Comparison of ENCODE assay signal across 36 cellular contexts in genomic region chr15:96802870-96803269, GRCh38.
"Had no signal": no experiment of that assay in that cellular context is flagged by ENCODE, and none has a peak within 500 bp of the region (broad histone marks: within the 10 kb centered on the region; RNA-seq: fewer than 3 reads in every experiment).

No MANE protein-coding gene starts in this region.

- H3K27ac ChIP-seq: adrenal gland, brain microvascular endothelial cell, coronary artery, dorsolateral prefrontal cortex, epithelial cell of prostate, esophagus squamous epithelium, gastroesophageal sphincter, WERI-Rb-1 had no signal

- DNase-seq: activated CD4-positive, alpha-beta memory T cell treated with anti-CD3 and anti-CD28 coated beads for 36 hours; activated CD4-positive, alpha-beta T cell treated with anti-CD3 and anti-CD28 coated beads for 36 hours; activated CD4-positive, alpha-beta T cell treated with anti-CD3 and anti-CD28 coated beads, Interleukin-2, amount 10 ng/mL, durations not matched to agents 24 days and 14 days; activated CD4-positive, CD25-positive, alpha-beta regulatory T cell; activated CD4-positive, CD25-positive, alpha-beta regulatory T cell treated with anti-CD3 and anti-CD28 coated beads, Interleukin-2, amount 50 U/mL, for 72 hours; activated CD8-positive, alpha-beta memory T cell treated with anti-CD3 and anti-CD28 coated beads, Interleukin-2, amount 10 ng/mL, durations not matched to agents 7 days and 5 days; activated CD8-positive, alpha-beta memory T cell treated with anti-CD3 and anti-CD28 coated beads, Interleukin-2, amount 50 U/mL, for 4 hours; activated CD8-positive, alpha-beta T cell treated with anti-CD3 and anti-CD28 coated beads, Interleukin-2, amount 10 ng/mL, durations not matched to agents 7 days and 5 days; activated effector memory CD4-positive, alpha-beta T cell treated with anti-CD3 and anti-CD28 coated beads, Interleukin-2, amount 50 U/mL, for 16 hours; activated naive CD4-positive, alpha-beta T cell treated with anti-CD3 and anti-CD28 coated beads for 36 hours; activated naive CD8-positive, alpha-beta T cell treated with anti-CD3 and anti-CD28 coated beads for 36 hours; activated naive CD8-positive, alpha-beta T cell treated with anti-CD3 and anti-CD28 coated beads, Interleukin-2, amount 50 U/mL, for 24 hours; activated T-cell treated with anti-CD3 and anti-CD28 coated beads, Interleukin-2, amount 50 U/mL, for 1 hour; activated T-cell treated with anti-CD3 and anti-CD28 coated beads, Interleukin-2, amount 50 U/mL, for 48 hours; adrenal gland; amygdala; aorta; brain microvascular endothelial cell; dorsolateral prefrontal cortex; effector CD4-positive, alpha-beta T cell; effector memory CD8-positive, alpha-beta T cell; esophagus squamous epithelium; foreskin melanocyte; T-helper 1 cell; T-helper 17 cell; T1000; WERI-Rb-1 had no signal

- H3K4me1 ChIP-seq: adrenal gland, esophagus squamous epithelium, gastroesophageal sphincter had no signal

- H3K4me3 ChIP-seq: adrenal gland, coronary artery, dorsolateral prefrontal cortex, esophagus squamous epithelium, gastroesophageal sphincter had no signal

- ATAC-seq: activated CD4-positive, alpha-beta T cell treated with anti-CD3 and anti-CD28 coated beads for 36 hours; activated CD8-positive, alpha-beta memory T cell treated with anti-CD3 and anti-CD28 coated beads, Interleukin-2, amount 10 ng/mL, durations not matched to agents 7 days and 5 days; activated CD8-positive, alpha-beta T cell treated with anti-CD3 and anti-CD28 coated beads, Interleukin-2, amount 10 ng/mL, durations not matched to agents 7 days and 5 days; activated naive CD8-positive, alpha-beta T cell treated with anti-CD3 and anti-CD28 coated beads, Interleukin-2, amount 50 U/mL, for 24 hours; effector memory CD8-positive, alpha-beta T cell; gastroesophageal sphincter; T-helper 17 cell had no signal

- H3K27me3 ChIP-seq: adrenal gland, brain microvascular endothelial cell, esophagus squamous epithelium had no signal

- H3K4me3 Mint-ChIP-seq: activated CD4-positive, alpha-beta memory T cell treated with anti-CD3 and anti-CD28 coated beads for 36 hours; activated CD4-positive, alpha-beta T cell treated with anti-CD3 and anti-CD28 coated beads for 36 hours; activated CD4-positive, alpha-beta T cell treated with anti-CD3 and anti-CD28 coated beads, Interleukin-2, amount 10 ng/mL, durations not matched to agents 24 days and 14 days; activated CD8-positive, alpha-beta memory T cell treated with anti-CD3 and anti-CD28 coated beads, Interleukin-2, amount 10 ng/mL, durations not matched to agents 7 days and 5 days; activated CD8-positive, alpha-beta T cell treated with anti-CD3 and anti-CD28 coated beads, Interleukin-2, amount 10 ng/mL, durations not matched to agents 7 days and 5 days; activated naive CD4-positive, alpha-beta T cell treated with anti-CD3 and anti-CD28 coated beads for 36 hours; activated naive CD4-positive, alpha-beta T cell treated with anti-CD3 and anti-CD28 coated beads, Interleukin-2, amount 50 U/mL, for 24 hours; activated naive CD8-positive, alpha-beta T cell treated with anti-CD3 and anti-CD28 coated beads for 36 hours; activated naive CD8-positive, alpha-beta T cell treated with anti-CD3 and anti-CD28 coated beads, Interleukin-2, amount 50 U/mL, for 24 hours; activated T-helper 1 cell treated with anti-CD3 and anti-CD28 coated beads, Interleukin-12 subunit alpha, Interleukin-12 subunit beta, Interleukin-2, Interleukin-4 antibody, amounts not matched to agents 30 ng/mL and 10 ng/mL and 1 ng/mL, durations not matched to agents 14 hours and 24 hours and 36 hours; central memory CD8-positive, alpha-beta T cell; dendritic cell treated with granulocyte-macrophage colony-stimulating factor and Interleukin-4, amounts not matched to agents 40 ng/mL and 50 ng/mL, for 4 days; effector memory CD8-positive, alpha-beta T cell; T-helper 17 cell; T-helper 2 cell treated with Interferon-gamma antibody and Interleukin-4, amounts not matched to agents 5 μg/mL and 100 μg/mL, for 36 hours had no signal

- H3K27ac Mint-ChIP-seq: activated CD4-positive, alpha-beta memory T cell treated with anti-CD3 and anti-CD28 coated beads for 36 hours; activated CD4-positive, alpha-beta T cell treated with anti-CD3 and anti-CD28 coated beads for 36 hours; activated CD4-positive, alpha-beta T cell treated with anti-CD3 and anti-CD28 coated beads, Interleukin-2, amount 10 ng/mL, durations not matched to agents 24 days and 14 days; activated CD8-positive, alpha-beta memory T cell treated with anti-CD3 and anti-CD28 coated beads, Interleukin-2, amount 10 ng/mL, durations not matched to agents 7 days and 5 days; activated CD8-positive, alpha-beta T cell treated with anti-CD3 and anti-CD28 coated beads, Interleukin-2, amount 10 ng/mL, durations not matched to agents 7 days and 5 days; activated naive CD4-positive, alpha-beta T cell treated with anti-CD3 and anti-CD28 coated beads for 36 hours; activated naive CD4-positive, alpha-beta T cell treated with anti-CD3 and anti-CD28 coated beads, Interleukin-2, amount 50 U/mL, for 24 hours; activated naive CD8-positive, alpha-beta T cell treated with anti-CD3 and anti-CD28 coated beads for 36 hours; activated naive CD8-positive, alpha-beta T cell treated with anti-CD3 and anti-CD28 coated beads, Interleukin-2, amount 50 U/mL, for 24 hours; activated T-helper 1 cell treated with anti-CD3 and anti-CD28 coated beads, Interleukin-12 subunit alpha, Interleukin-12 subunit beta, Interleukin-2, Interleukin-4 antibody, amounts not matched to agents 30 ng/mL and 10 ng/mL and 1 ng/mL, durations not matched to agents 14 hours and 24 hours and 36 hours; activated T-helper 2 cell treated with anti-CD3 and anti-CD28 coated beads, Interferon-gamma antibody, Interleukin-2, Interleukin-4, amounts not matched to agents 10 μg/mL and 5 μg/mL and 100 μg/mL, durations not matched to agents 14 hours and 24 hours and 36 hours; dendritic cell treated with granulocyte-macrophage colony-stimulating factor and Interleukin-4, amounts not matched to agents 40 ng/mL and 50 ng/mL, for 4 days; effector memory CD8-positive, alpha-beta T cell; T-helper 17 cell; T-helper 2 cell treated with Interferon-gamma antibody and Interleukin-4, amounts not matched to agents 5 μg/mL and 100 μg/mL, for 36 hours had no signal

- H3K4me1 Mint-ChIP-seq: activated CD4-positive, alpha-beta T cell treated with anti-CD3 and anti-CD28 coated beads for 36 hours; activated CD4-positive, alpha-beta T cell treated with anti-CD3 and anti-CD28 coated beads, Interleukin-2, amount 10 ng/mL, durations not matched to agents 24 days and 14 days; activated CD8-positive, alpha-beta memory T cell treated with anti-CD3 and anti-CD28 coated beads, Interleukin-2, amount 10 ng/mL, durations not matched to agents 7 days and 5 days; activated naive CD4-positive, alpha-beta T cell treated with anti-CD3 and anti-CD28 coated beads, Interleukin-2, amount 50 U/mL, for 24 hours; activated naive CD8-positive, alpha-beta T cell treated with anti-CD3 and anti-CD28 coated beads for 36 hours; activated naive CD8-positive, alpha-beta T cell treated with anti-CD3 and anti-CD28 coated beads, Interleukin-2, amount 50 U/mL, for 24 hours; central memory CD8-positive, alpha-beta T cell; T-helper 17 cell had no signal

- H3K9me3 Mint-ChIP-seq: activated CD4-positive, alpha-beta T cell treated with anti-CD3 and anti-CD28 coated beads, Interleukin-2, amount 10 ng/mL, durations not matched to agents 24 days and 14 days; activated naive CD4-positive, alpha-beta T cell treated with anti-CD3 and anti-CD28 coated beads, Interleukin-2, amount 50 U/mL, for 24 hours; activated naive CD8-positive, alpha-beta T cell treated with anti-CD3 and anti-CD28 coated beads for 36 hours; central memory CD8-positive, alpha-beta T cell; dendritic cell treated with granulocyte-macrophage colony-stimulating factor and Interleukin-4, amounts not matched to agents 40 ng/mL and 50 ng/mL, for 4 days had no signal

- H3K36me3 ChIP-seq: adrenal gland, brain microvascular endothelial cell, esophagus squamous epithelium, gastroesophageal sphincter, WERI-Rb-1 had no signal

- H3K36me3 Mint-ChIP-seq: activated CD4-positive, alpha-beta memory T cell treated with anti-CD3 and anti-CD28 coated beads for 36 hours; activated CD8-positive, alpha-beta memory T cell treated with anti-CD3 and anti-CD28 coated beads, Interleukin-2, amount 10 ng/mL, durations not matched to agents 7 days and 5 days; activated naive CD4-positive, alpha-beta T cell treated with anti-CD3 and anti-CD28 coated beads, Interleukin-2, amount 50 U/mL, for 24 hours; activated naive CD8-positive, alpha-beta T cell treated with anti-CD3 and anti-CD28 coated beads for 36 hours had no signal

- H3K9me3 ChIP-seq: adrenal gland, esophagus squamous epithelium, gastroesophageal sphincter had no signal

- H3K27me3 Mint-ChIP-seq: activated CD4-positive, alpha-beta memory T cell treated with anti-CD3 and anti-CD28 coated beads for 36 hours; activated CD4-positive, alpha-beta T cell treated with anti-CD3 and anti-CD28 coated beads for 36 hours; activated CD4-positive, alpha-beta T cell treated with anti-CD3 and anti-CD28 coated beads, Interleukin-2, amount 10 ng/mL, durations not matched to agents 24 days and 14 days; activated CD8-positive, alpha-beta memory T cell treated with anti-CD3 and anti-CD28 coated beads, Interleukin-2, amount 10 ng/mL, durations not matched to agents 7 days and 5 days; activated naive CD8-positive, alpha-beta T cell treated with anti-CD3 and anti-CD28 coated beads for 36 hours; central memory CD8-positive, alpha-beta T cell; effector memory CD8-positive, alpha-beta T cell; T-helper 17 cell had no signal
